Comparison of ENCODE assay signal across 8 cellular contexts in the genomic region with DNA sequence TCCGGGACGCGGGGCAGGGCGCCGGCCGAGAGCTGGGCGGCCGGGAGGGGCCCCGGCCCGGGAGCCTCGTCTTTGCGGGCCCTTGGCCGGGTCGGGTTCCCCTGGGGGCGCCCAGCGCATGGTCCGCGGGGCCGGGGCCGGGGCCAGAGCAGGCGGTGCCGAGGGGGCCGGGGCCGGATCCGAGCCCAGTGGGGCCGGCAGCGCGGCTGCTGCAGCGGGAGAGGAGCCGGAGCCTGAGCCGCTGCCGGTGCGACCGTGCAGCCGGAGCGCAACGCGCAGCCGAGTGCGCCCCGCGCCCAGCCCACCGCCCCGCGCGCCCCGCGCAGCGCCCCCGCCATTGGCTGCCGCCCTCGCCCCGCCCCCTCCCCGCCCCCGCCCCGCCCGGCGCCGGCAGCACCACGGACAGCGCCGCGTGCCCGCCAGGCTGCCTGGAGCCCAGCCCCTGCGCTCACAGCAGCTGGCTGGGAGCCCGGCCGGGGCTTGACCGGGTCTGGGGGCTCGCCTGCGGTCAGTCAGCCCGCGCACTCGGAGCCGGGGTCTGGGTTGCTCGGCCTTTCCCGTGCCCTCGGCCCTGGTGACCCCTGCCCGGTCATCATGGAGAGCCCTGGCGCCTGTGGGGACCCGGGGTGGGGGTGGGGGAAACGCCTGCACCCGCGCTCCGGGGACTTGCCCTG. TPM values are rescaled to one million over a fixed set of nuclear protein-coding genes. Genes with fewer than 3 reads are reported as not detected.
DNase-seq lines count a peak whose midpoint lies in the region; ATAC-seq and TF ChIP-seq lines count a peak whose summit lies in the region.

HRH3 (minus strand) TSS at position 287 of the 674 bp plus-strand sequence. CDS start 308 bp downstream, outside the sequence.

- DNase-seq in NCI-H2196 (lab: John Stamatoyannopoulos, UW; ENCODE audit: unreplicated experiment), result peak; percentile 44
- DNase-seq in NCI-H2196 treated with DMSO at 0.1 percent for 48 hours (lab: John Stamatoyannopoulos, UW; ENCODE audit: unreplicated experiment), result no peak
- DNase-seq in NCI-H460 (ENCODE audit: extremely low read depth, low read depth), result peak; percentile 35
- DNase-seq in activated T-helper 2 cell treated with anti-CD3 and anti-CD28 coated beads, Interferon-gamma antibody, Interleukin-2, Interleukin-4, amounts not matched to agents 10 μg/mL and 5 μg/mL and 100 μg/mL, durations not matched to agents 14 hours and 24 hours and 36 hours (ENCODE audit: low spot score), result peak; percentile 38
- peak; percentile 77 for DNase-seq in glutamatergic neuron
- no peak for DNase-seq in sciatic nerve (ENCODE audit: low spot score)
- DNase-seq in H4 (ENCODE audit: low spot score), result no peak
- no peak for DNase-seq in MV-4-11 (lab: John Stamatoyannopoulos, UW)

- intact Hi-C loops in activated T-helper 2 cell treated with anti-CD3 and anti-CD28 coated beads, Interferon-gamma antibody, Interleukin-2, Interleukin-4, amounts not matched to agents 10 μg/mL and 5 μg/mL and 100 μg/mL, durations not matched to agents 14 hours and 24 hours and 36 hours (cut with micrococcal nuclease), result no loop called here
- intact Hi-C loops in sciatic nerve (cut with DNase I), result no loop called here

- H3K9me3 Mint-ChIP-seq in activated T-helper 2 cell treated with anti-CD3 and anti-CD28 coated beads, Interferon-gamma antibody, Interleukin-2, Interleukin-4, amounts not matched to agents 10 μg/mL and 5 μg/mL and 100 μg/mL, durations not matched to agents 14 hours and 24 hours and 36 hours, result no peaks in the 10 kb centered on the region
- H3K9me3 Mint-ChIP-seq in glutamatergic neuron (ENCODE audit: unreplicated experiment), result peaks cover 6% of the 10 kb centered on the region

- H3K27me3 Mint-ChIP-seq in activated T-helper 2 cell treated with anti-CD3 and anti-CD28 coated beads, Interferon-gamma antibody, Interleukin-2, Interleukin-4, amounts not matched to agents 10 μg/mL and 5 μg/mL and 100 μg/mL, durations not matched to agents 14 hours and 24 hours and 36 hours (ENCODE audit: low read depth), result peaks cover 21% of the 10 kb centered on the region
- peaks cover 7% of the 10 kb centered on the region for H3K27me3 Mint-ChIP-seq in glutamatergic neuron (ENCODE audit: unreplicated experiment)

- no peaks in the 10 kb centered on the region for H3K4me1 Mint-ChIP-seq in activated T-helper 2 cell treated with anti-CD3 and anti-CD28 coated beads, Interferon-gamma antibody, Interleukin-2, Interleukin-4, amounts not matched to agents 10 μg/mL and 5 μg/mL and 100 μg/mL, durations not matched to agents 14 hours and 24 hours and 36 hours (ENCODE audit: low read depth)
- H3K4me1 Mint-ChIP-seq in glutamatergic neuron (ENCODE audit: low read depth, unreplicated experiment), result peaks cover 3% of the 10 kb centered on the region

- no peaks in the 10 kb centered on the region for H3K36me3 Mint-ChIP-seq in activated T-helper 2 cell treated with anti-CD3 and anti-CD28 coated beads, Interferon-gamma antibody, Interleukin-2, Interleukin-4, amounts not matched to agents 10 μg/mL and 5 μg/mL and 100 μg/mL, durations not matched to agents 14 hours and 24 hours and 36 hours (ENCODE audit: low read depth)
- H3K36me3 Mint-ChIP-seq in glutamatergic neuron (ENCODE audit: unreplicated experiment), result no peaks in the 10 kb centered on the region

- no peak for TF ChIP-seq CTCF in glutamatergic neuron (IDR thresholded peaks at IDR 0.05; ENCODE audit: partially characterized antibody, unreplicated experiment)

- ATAC-seq in sciatic nerve, result peak; percentile 27

- H3K4me3 Mint-ChIP-seq in activated T-helper 2 cell treated with anti-CD3 and anti-CD28 coated beads, Interferon-gamma antibody, Interleukin-2, Interleukin-4, amounts not matched to agents 10 μg/mL and 5 μg/mL and 100 μg/mL, durations not matched to agents 14 hours and 24 hours and 36 hours (ENCODE audit: low read depth), result peak within 1 kb of the TSS; percentile 5
- H3K4me3 Mint-ChIP-seq in glutamatergic neuron (ENCODE audit: unreplicated experiment), result peak within 1 kb of the TSS; percentile 85

- no peak within 1 kb of the TSS for H3K27ac Mint-ChIP-seq in activated T-helper 2 cell treated with anti-CD3 and anti-CD28 coated beads, Interferon-gamma antibody, Interleukin-2, Interleukin-4, amounts not matched to agents 10 μg/mL and 5 μg/mL and 100 μg/mL, durations not matched to agents 14 hours and 24 hours and 36 hours
- no peak within 1 kb of the TSS for H3K27ac Mint-ChIP-seq in glutamatergic neuron (ENCODE audit: unreplicated experiment)

RNA-seq across cellular contexts. Expression of gene HRH3, which starts in this region (rescaled TPM):
- not detected in 2 replicates for total RNA-seq in NCI-H460 (2014; rRNA removed; shearing (Covaris generic))
- polyA plus RNA-seq in NCI-H460 (2014; cell fraction: nucleus; rRNA removed), result not detected in 2 replicates
- not detected in 2 replicates for total RNA-seq in activated T-helper 2 cell treated with anti-CD3 and anti-CD28 coated beads, Interferon-gamma antibody, Interleukin-2, Interleukin-4, amounts not matched to agents 10 μg/mL and 5 μg/mL and 100 μg/mL, durations not matched to agents 14 hours and 24 hours and 36 hours
- total RNA-seq in glutamatergic neuron (ENCODE audit: unreplicated experiment) (13.7 TPM), sciatic nerve (not detected)
- total RNA-seq in H4 (2014; rRNA removed; shearing (Covaris generic)), result not detected in 2 replicates

Comparison
In these comparisons a context has a peak if more than half of its experiments do, and no peak if none do; other contexts are left out.
1. RNA of gene HRH3 (total RNA-seq): 13.7 TPM in glutamatergic neuron (single experiment); not detected in NCI-H460, not detected in activated T-helper 2 cell treated with anti-CD3 and anti-CD28 coated beads, Interferon-gamma antibody, Interleukin-2, Interleukin-4, amounts not matched to agents 10 μg/mL and 5 μg/mL and 100 μg/mL, durations not matched to agents 14 hours and 24 hours and 36 hours, not detected in sciatic nerve (single experiment) and not detected in H4; every median in the first group is over 10 times any median in the second.
2. DNase-seq: peak in NCI-H2196 (single experiment) and glutamatergic neuron (single experiment); none in NCI-H2196 treated with DMSO at 0.1 percent for 48 hours (single experiment), sciatic nerve (single experiment), H4 (single experiment) and MV-4-11 (single experiment).
3. Peak in DNase-seq in NCI-H460; RNA of the gene not detected or under 1 TPM.
4. Peak in DNase-seq in activated T-helper 2 cell treated with anti-CD3 and anti-CD28 coated beads, Interferon-gamma antibody, Interleukin-2, Interleukin-4, amounts not matched to agents 10 μg/mL and 5 μg/mL and 100 μg/mL, durations not matched to agents 14 hours and 24 hours and 36 hours; RNA of the gene not detected or under 1 TPM.
5. Peak in ATAC-seq in sciatic nerve; RNA of the gene not detected or under 1 TPM.